Comparison of ENCODE assay signal across 1 cellular context in genomic region chr20:5190444-5190843, GRCh38.
TF ChIP-seq lines count a peak whose summit lies in the region.

No MANE protein-coding gene starts in this region.

TF ChIP-seq in HepG2, 621 proteins besides CTCF, POLR2A, EP300 and RAD21 (continued from another document):
- TF ChIP-seq KAT7 (CRISPR knock-in tag; IDR thresholded peaks at IDR 0.05; ENCODE audit: borderline replicate concordance) (no peak), PBX2 (CRISPR knock-in tag; IDR thresholded peaks at IDR 0.05) (no peak), ZNF607 (CRISPR knock-in tag; IDR thresholded peaks at IDR 0.05; ENCODE audit: borderline replicate concordance) (no peak), SALL2 (CRISPR knock-in tag; IDR thresholded peaks at IDR 0.05) (no peak), MYPOP (CRISPR knock-in tag; IDR thresholded peaks at IDR 0.05) (no peak), ZBTB42 (CRISPR knock-in tag; IDR thresholded peaks at IDR 0.05) (no peak), ZNF558 (CRISPR knock-in tag; IDR thresholded peaks at IDR 0.05; ENCODE audit: borderline replicate concordance) (no peak), ZFP1 (CRISPR knock-in tag; IDR thresholded peaks at IDR 0.05) (no peak), ZNF225 (CRISPR knock-in tag; IDR thresholded peaks at IDR 0.05) (no peak), CSRNP2 (CRISPR knock-in tag; conservative IDR thresholded peaks at IDR 0.05; ENCODE audit: low read depth) (no peak), IRF2 (CRISPR knock-in tag; IDR thresholded peaks at IDR 0.05) (no peak)
- TF ChIP-seq, protein P1, sequence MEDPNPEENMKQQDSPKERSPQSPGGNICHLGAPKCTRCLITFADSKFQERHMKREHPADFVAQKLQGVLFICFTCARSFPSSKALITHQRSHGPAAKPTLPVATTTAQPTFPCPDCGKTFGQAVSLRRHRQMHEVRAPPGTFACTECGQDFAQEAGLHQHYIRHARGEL (CRISPR knock-in tag; IDR thresholded peaks at IDR 0.05): no peak
- TF ChIP-seq, protein P2, sequence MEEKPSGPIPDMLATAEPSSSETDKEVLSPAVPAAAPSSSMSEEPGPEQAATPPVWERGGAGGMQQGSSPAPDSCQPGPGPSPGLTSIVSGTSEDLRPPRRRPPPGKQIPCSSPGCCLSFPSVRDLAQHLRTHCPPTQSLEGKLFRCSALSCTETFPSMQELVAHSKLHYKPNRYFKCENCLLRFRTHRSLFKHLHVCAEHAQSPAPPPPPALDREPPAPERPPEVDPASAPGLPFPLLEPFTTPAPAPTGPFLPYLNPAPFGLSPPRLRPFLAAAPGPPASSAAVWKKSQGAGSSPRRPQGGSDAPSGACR (CRISPR knock-in tag; IDR thresholded peaks at IDR 0.05): no peak
- TF ChIP-seq, protein P3, sequence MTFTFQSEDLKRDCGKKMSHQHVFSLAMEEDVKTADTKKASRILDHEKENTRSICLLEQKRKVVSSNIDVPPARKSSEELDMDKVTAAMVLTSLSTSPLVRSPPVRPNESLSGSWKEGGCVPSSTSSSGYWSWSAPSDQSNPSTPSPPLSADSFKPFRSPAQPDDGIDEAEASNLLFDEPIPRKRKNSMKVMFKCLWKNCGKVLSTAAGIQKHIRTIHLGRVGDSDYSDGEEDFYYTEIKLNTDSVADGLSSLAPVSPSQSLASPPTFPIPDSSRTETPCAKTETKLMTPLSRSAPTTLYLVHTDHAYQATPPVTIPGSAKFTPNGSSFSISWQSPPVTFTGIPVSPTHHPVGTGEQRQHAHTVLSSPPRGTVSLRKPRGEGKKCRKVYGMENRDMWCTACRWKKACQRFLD (CRISPR knock-in tag; IDR thresholded peaks at IDR 0.05; ENCODE audit: borderline replicate concordance): no peak
